Comparison of ENCODE assay signal across 8 cellular contexts in the genomic region with DNA sequence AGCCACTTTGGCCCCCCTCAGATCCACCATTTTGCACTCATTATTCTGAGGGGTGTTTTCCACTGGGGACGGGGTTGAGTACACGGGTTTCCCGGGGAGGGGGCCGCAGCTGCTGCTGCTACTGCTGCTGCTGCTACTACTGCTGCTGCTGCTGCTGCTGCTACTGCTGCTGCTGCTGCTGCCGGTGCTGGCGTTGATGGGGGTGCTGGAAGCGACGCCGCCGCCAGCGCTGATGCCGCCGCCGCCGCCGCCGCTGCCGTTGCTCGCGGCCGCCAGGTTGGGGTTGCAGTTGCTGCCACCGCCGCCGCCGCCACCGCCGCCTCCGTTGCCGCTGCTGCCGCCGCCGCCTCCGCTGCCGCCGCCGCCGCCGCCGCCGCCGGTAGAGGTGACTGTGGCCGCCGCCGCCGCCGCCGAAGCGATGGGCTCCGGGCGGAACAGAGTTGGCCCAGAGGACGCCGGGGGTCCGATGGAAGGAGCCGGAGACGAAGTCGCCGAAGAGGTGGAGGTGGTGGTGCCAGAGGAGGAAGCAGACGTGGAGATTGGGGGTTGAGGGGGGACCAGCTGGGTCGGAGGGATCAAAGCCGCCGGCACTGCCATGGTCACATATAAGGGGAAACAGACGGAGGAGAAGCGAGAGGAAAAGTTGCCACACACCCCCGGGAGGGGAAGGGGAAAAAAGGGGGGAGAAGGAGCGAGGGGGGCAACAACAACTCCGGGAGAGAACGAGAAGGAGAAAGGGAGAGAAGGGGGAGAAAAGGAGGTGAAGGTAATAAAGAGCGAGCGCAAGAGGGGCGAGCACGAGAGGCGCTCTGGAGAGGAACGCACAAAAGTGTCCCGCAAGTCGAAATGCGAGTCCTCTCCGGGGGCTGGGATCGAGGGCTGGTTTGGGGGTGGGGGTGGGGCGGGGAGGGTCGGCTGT. TPM values are rescaled to one million over a fixed set of nuclear protein-coding genes. Genes with fewer than 3 reads are reported as not detected.
DNase-seq lines count a peak whose midpoint lies in the region; ATAC-seq lines count a peak whose summit lies in the region.

No MANE protein-coding gene starts in this region.

- H3K9me3 Mint-ChIP-seq in activated naive CD4-positive, alpha-beta T cell treated with anti-CD3 and anti-CD28 coated beads, Interleukin-2, amount 10 ng/mL, durations not matched to agents 7 days and 5 days: no peaks in the 10 kb centered on the region

- H3K4me3 Mint-ChIP-seq in activated naive CD4-positive, alpha-beta T cell treated with anti-CD3 and anti-CD28 coated beads, Interleukin-2, amount 10 ng/mL, durations not matched to agents 7 days and 5 days: peak overlapping the region; percentile 64

- peaks cover 4% of the 10 kb centered on the region for H3K36me3 Mint-ChIP-seq in activated naive CD4-positive, alpha-beta T cell treated with anti-CD3 and anti-CD28 coated beads, Interleukin-2, amount 10 ng/mL, durations not matched to agents 7 days and 5 days

- H3K27me3 Mint-ChIP-seq in activated naive CD4-positive, alpha-beta T cell treated with anti-CD3 and anti-CD28 coated beads, Interleukin-2, amount 10 ng/mL, durations not matched to agents 7 days and 5 days: peaks cover 67% of the 10 kb centered on the region

- intact Hi-C loops in left cardiac atrium (cut with DNase I): no loop called here
- intact Hi-C loops in posterior vena cava (cut with DNase I): no loop called here

- DNase-seq in NCI-H748 (lab: John Stamatoyannopoulos, UW; ENCODE audit: unreplicated experiment) (peak; percentile 63), NCI-H748 treated with DMSO at 0.1 percent for 48 hours (lab: John Stamatoyannopoulos, UW) (no peak), HuH-7.5 (ENCODE audit: low spot score) (peak; percentile 23), left cardiac atrium (peak; percentile 19), posterior vena cava (ENCODE audit: low spot score) (peak; percentile 80), GDM1 (lab: John Stamatoyannopoulos, UW) (no peak), NCI-H2107 (lab: John Stamatoyannopoulos, UW) (no peak)
- peak; percentile 40 for DNase-seq in activated naive CD4-positive, alpha-beta T cell treated with anti-CD3 and anti-CD28 coated beads, Interleukin-2, amount 10 ng/mL, durations not matched to agents 7 days and 5 days

- peak; percentile 11 to 35 for ATAC-seq in left cardiac atrium

- H3K27ac Mint-ChIP-seq in activated naive CD4-positive, alpha-beta T cell treated with anti-CD3 and anti-CD28 coated beads, Interleukin-2, amount 10 ng/mL, durations not matched to agents 7 days and 5 days: peak overlapping the region; percentile 60

- H3K4me1 Mint-ChIP-seq in activated naive CD4-positive, alpha-beta T cell treated with anti-CD3 and anti-CD28 coated beads, Interleukin-2, amount 10 ng/mL, durations not matched to agents 7 days and 5 days: peaks cover 23% of the 10 kb centered on the region

- CTCF ChIA-PET in activated naive CD4-positive, alpha-beta T cell treated with anti-CD3 and anti-CD28 coated beads, Interleukin-2, amount 10 ng/mL, durations not matched to agents 7 days and 5 days (lab: Charles Lee): no interaction called here

RNA-seq across cellular contexts. Expression of a gene that starts 0.6 kb away (rescaled TPM):
- total RNA-seq in left cardiac atrium (1 to 10 TPM; 1.7 to 3.1 TPM), posterior vena cava (1 to 10 TPM; 1.4 to 1.5 TPM)

Comparison
In these comparisons a context has a peak if more than half of its experiments do, and no peak if none do; other contexts are left out.
1. DNase-seq: peak in NCI-H748 (single experiment), HuH-7.5 (single experiment), activated naive CD4-positive, alpha-beta T cell treated with anti-CD3 and anti-CD28 coated beads, Interleukin-2, amount 10 ng/mL, durations not matched to agents 7 days and 5 days (single experiment), left cardiac atrium (single experiment) and posterior vena cava (single experiment); none in NCI-H748 treated with DMSO at 0.1 percent for 48 hours (single experiment), GDM1 (single experiment) and NCI-H2107 (single experiment).